ENCODE assay signal across 23 cellular contexts in the genomic region with DNA sequence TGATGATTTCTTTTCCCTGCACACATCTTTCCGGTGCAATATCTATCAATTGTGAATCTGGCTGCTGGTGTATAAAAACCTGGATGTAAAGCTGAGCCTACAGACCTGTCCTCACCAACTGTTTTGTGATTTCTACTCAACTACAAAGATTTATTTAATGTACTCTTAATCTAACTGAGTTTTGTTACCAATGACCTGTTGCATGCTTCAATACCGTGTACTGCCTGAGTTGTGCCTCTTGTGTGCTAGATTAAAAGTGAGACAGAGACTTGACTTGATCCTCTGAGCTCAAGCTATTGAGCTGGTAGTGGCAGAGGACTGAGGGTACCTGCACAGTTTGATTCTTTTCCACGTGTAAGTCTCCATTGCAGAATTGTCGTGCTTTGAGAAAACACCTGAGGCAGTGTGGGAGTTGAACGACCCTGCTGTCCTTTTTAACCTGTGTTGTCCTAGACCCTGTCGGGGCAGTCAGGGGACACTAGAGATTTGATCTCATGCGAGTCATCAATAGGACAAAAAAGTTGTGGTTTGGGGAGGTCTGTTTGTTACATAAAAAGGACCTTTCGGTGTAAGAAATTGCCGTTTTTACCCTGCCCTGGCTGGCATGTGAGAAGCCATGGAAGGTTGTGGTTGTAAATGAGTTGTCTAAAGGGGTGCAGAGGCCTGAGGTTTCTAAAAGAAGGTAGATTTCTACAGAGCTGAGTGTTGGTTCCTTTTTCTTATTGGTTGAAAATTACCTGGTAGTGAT.
"Had no signal": no experiment of that assay in that cellular context is flagged by ENCODE, and none has a peak within 500 bp of the region (broad histone marks: within the 10 kb centered on the region; RNA-seq: fewer than 3 reads in every experiment).

No MANE protein-coding gene starts in this region.

- H3K36me3 ChIP-seq: neural progenitor cell had no signal

- H3K27ac ChIP-seq: cardiac muscle cell, foreskin keratinocyte, lower lobe of right lung, neural progenitor cell, spleen, upper lobe of left lung had no signal

- H3K4me1 ChIP-seq: neural progenitor cell had no signal

- H3K4me3 Mint-ChIP-seq: activated B cell treated with CpG ODN at 0.5 μM for 24 hours; activated CD4-positive, alpha-beta T cell treated with anti-CD3 and anti-CD28 coated beads for 36 hours; activated naive CD4-positive, alpha-beta T cell treated with anti-CD3 and anti-CD28 coated beads for 36 hours; activated naive CD8-positive, alpha-beta T cell treated with anti-CD3 and anti-CD28 coated beads, Interleukin-2, amount 10 ng/mL, durations not matched to agents 7 days and 5 days; activated T-cell treated with anti-CD3 and anti-CD28 coated beads, Interleukin-2, amount 50 U/mL, for 4 hours; neural progenitor cell had no signal

- ATAC-seq: activated CD4-positive, alpha-beta T cell treated with anti-CD3 and anti-CD28 coated beads for 36 hours; activated T-cell treated with anti-CD3 and anti-CD28 coated beads, Interleukin-2, amount 50 U/mL, for 4 hours; foreskin keratinocyte; left colon; lower lobe of right lung; mucosa of descending colon; stimulated activated naive CD8-positive, alpha-beta T cell treated with anti-CD3 and anti-CD28 coated beads, Interleukin-15, Interleukin-2, amounts not matched to agents 100 U/mL and 50 U/mL, for 24 hours had no signal

- H3K4me3 ChIP-seq: cardiac muscle cell, lower lobe of right lung, mucosa of descending colon, neural progenitor cell, spleen, upper lobe of left lung had no signal

- H3K36me3 Mint-ChIP-seq: activated naive CD8-positive, alpha-beta T cell treated with anti-CD3 and anti-CD28 coated beads, Interleukin-2, amount 10 ng/mL, durations not matched to agents 7 days and 5 days had no signal

- H3K27me3 ChIP-seq: cardiac muscle cell, foreskin keratinocyte, neural progenitor cell, spleen, upper lobe of left lung had no signal

- H3K9me3 ChIP-seq: lower lobe of right lung, mucosa of descending colon, spleen, upper lobe of left lung had no signal

- H3K27me3 Mint-ChIP-seq: activated B cell treated with CpG ODN at 0.5 μM for 24 hours; activated CD4-positive, alpha-beta T cell treated with anti-CD3 and anti-CD28 coated beads for 36 hours; activated naive CD8-positive, alpha-beta T cell treated with anti-CD3 and anti-CD28 coated beads, Interleukin-2, amount 10 ng/mL, durations not matched to agents 7 days and 5 days; progenitor cell of endocrine pancreas had no signal

- FAIRE-seq: endometrium, keratinocyte had no signal

- DNase-seq: activated B cell treated with CpG ODN at 0.5 μM for 24 hours; activated CD4-positive, alpha-beta T cell treated with anti-CD3 and anti-CD28 coated beads for 36 hours; activated CD4-positive, alpha-beta T cell treated with anti-CD3 and anti-CD28 coated beads, Interleukin-2, amount 50 U/mL, for 4 hours; activated CD8-positive, alpha-beta memory T cell treated with anti-CD3 and anti-CD28 coated beads, Interleukin-2, amount 50 U/mL, for 48 hours; activated naive CD4-positive, alpha-beta T cell treated with anti-CD3 and anti-CD28 coated beads for 36 hours; activated naive CD8-positive, alpha-beta T cell treated with anti-CD3 and anti-CD28 coated beads, Interleukin-2, amount 10 ng/mL, durations not matched to agents 7 days and 5 days; activated T-cell treated with anti-CD3 and anti-CD28 coated beads, Interleukin-2, amount 50 U/mL, for 4 hours; amygdala; foreskin keratinocyte; left colon; lower lobe of right lung; mesendoderm; mucosa of descending colon; retina; spleen; stimulated activated CD4-positive, alpha-beta T cell treated with anti-CD3 and anti-CD28 coated beads, Interleukin-4, amount 100 ng/mL, for 1 hour; stimulated activated naive CD8-positive, alpha-beta T cell treated with anti-CD3 and anti-CD28 coated beads, Interleukin-15, Interleukin-2, amounts not matched to agents 100 U/mL and 50 U/mL, for 24 hours; upper lobe of left lung had no signal

- H3K9me3 Mint-ChIP-seq: activated B cell treated with CpG ODN at 0.5 μM for 24 hours; activated naive CD4-positive, alpha-beta T cell treated with anti-CD3 and anti-CD28 coated beads for 36 hours; activated naive CD8-positive, alpha-beta T cell treated with anti-CD3 and anti-CD28 coated beads, Interleukin-2, amount 10 ng/mL, durations not matched to agents 7 days and 5 days; activated T-cell treated with anti-CD3 and anti-CD28 coated beads, Interleukin-2, amount 50 U/mL, for 4 hours; neural progenitor cell had no signal

- H3K27ac Mint-ChIP-seq: activated B cell treated with CpG ODN at 0.5 μM for 24 hours; activated CD4-positive, alpha-beta T cell treated with anti-CD3 and anti-CD28 coated beads for 36 hours; activated naive CD4-positive, alpha-beta T cell treated with anti-CD3 and anti-CD28 coated beads for 36 hours; activated naive CD8-positive, alpha-beta T cell treated with anti-CD3 and anti-CD28 coated beads, Interleukin-2, amount 10 ng/mL, durations not matched to agents 7 days and 5 days; neural progenitor cell; progenitor cell of endocrine pancreas had no signal
